8 cellular contexts compared by ENCODE assay signal in genomic region chr11:17598700-17599459, GRCh38. TPM values are rescaled to one million over a fixed set of nuclear protein-coding genes. Genes with fewer than 3 reads are reported as not detected.
DNase-seq lines count a peak whose midpoint lies in the region; ATAC-seq and TF ChIP-seq lines count a peak whose summit lies in the region.

No MANE protein-coding gene starts in this region.

- H3K4me1 ChIP-seq in DOHH2 (ENCODE audit: control insufficient read depth, low read length) (no peaks in the 10 kb centered on the region), SJCRH30 (peaks cover 41% of the 10 kb centered on the region), trophoblast cell (ENCODE audit: control insufficient read depth in 1 of 2, insufficient read depth in 2 of 2, low read length in 2 of 2) (no peaks in the 10 kb centered on the region)

- H3K36me3 Mint-ChIP-seq in glutamatergic neuron (ENCODE audit: unreplicated experiment), result no peaks in the 10 kb centered on the region
- H3K36me3 Mint-ChIP-seq in type B pancreatic cell, result no peaks in the 10 kb centered on the region

- H3K4me3 Mint-ChIP-seq in glutamatergic neuron (ENCODE audit: unreplicated experiment), result no peak overlapping the region
- H3K4me3 Mint-ChIP-seq in type B pancreatic cell, result no peak overlapping the region

- H3K4me3 ChIP-seq in DOHH2 (ENCODE audit: low read length) (no peak overlapping the region), SJCRH30 (no peak overlapping the region), trophoblast cell (ENCODE audit: low read depth, low read length) (no peak overlapping the region)
- no peak overlapping the region for H3K4me3 ChIP-seq in Jurkat, Clone E6-1 (ENCODE audit: low read length)

- no peak overlapping the region for H2BK120ac ChIP-seq in trophoblast cell (ENCODE audit: insufficient read depth, low read length, poor library complexity)

- H2AK5ac ChIP-seq in trophoblast cell (ENCODE audit: low read length), result no peak overlapping the region

- peak; percentile 87 for ATAC-seq in GM21576 (IDR thresholded peaks at IDR 0.05; ENCODE audit: unreplicated experiment)

- H3K27ac ChIP-seq in DOHH2 (ENCODE audit: low read depth, low read length) (no peak overlapping the region), SJCRH30 (peak overlapping the region; percentile 7), trophoblast cell (ENCODE audit: low read depth, low read length) (no peak overlapping the region)

- H3K79me2 ChIP-seq in DOHH2 (ENCODE audit: control insufficient read depth, low read length), result no peaks in the 10 kb centered on the region
- H3K79me2 ChIP-seq in trophoblast cell (ENCODE audit: control insufficient read depth, insufficient read depth, low read length, poor library complexity), result no peaks in the 10 kb centered on the region

- no peak overlapping the region for H3K18ac ChIP-seq in trophoblast cell (ENCODE audit: low read length)

- H4K20me1 ChIP-seq in DOHH2 (ENCODE audit: control insufficient read depth, insufficient read depth, low read depth, low read length), result no peaks in the 10 kb centered on the region

- H3K79me1 ChIP-seq in trophoblast cell (ENCODE audit: low read length), result no peaks in the 10 kb centered on the region

- H2BK5ac ChIP-seq in trophoblast cell (ENCODE audit: low read depth, low read length, poor library complexity), result no peak overlapping the region

- no peak overlapping the region for H3K23ac ChIP-seq in trophoblast cell (ENCODE audit: low read length)

- H3K4me1 Mint-ChIP-seq in glutamatergic neuron (ENCODE audit: low read depth, unreplicated experiment) (no peaks in the 10 kb centered on the region), type B pancreatic cell (ENCODE audit: unreplicated experiment) (peaks cover 5% of the 10 kb centered on the region)

- no peak overlapping the region for H3K9ac ChIP-seq in trophoblast cell (ENCODE audit: low read length)

- H3K9me2 ChIP-seq in DOHH2 (replicated peaks; ENCODE audit: control insufficient read depth, low read length), result no peaks in the 10 kb centered on the region

- H2AFZ ChIP-seq in trophoblast cell (ENCODE audit: insufficient read depth, low read length, poor library complexity), result no peak overlapping the region

- H3K36me3 ChIP-seq in DOHH2 (ENCODE audit: control insufficient read depth, low read length), result no peaks in the 10 kb centered on the region
- H3K36me3 ChIP-seq in SJCRH30, result no peaks in the 10 kb centered on the region
- H3K36me3 ChIP-seq in trophoblast cell (ENCODE audit: control insufficient read depth in 1 of 2, insufficient read depth in 2 of 2, low read length in 2 of 2), result no peaks in the 10 kb centered on the region

- TF ChIP-seq CTCF in DOHH2 (IDR thresholded peaks at IDR 0.05; ENCODE audit: low read depth, low read length, poor library complexity, severe bottlenecking) (peak; percentile 91), glutamatergic neuron (IDR thresholded peaks at IDR 0.05; ENCODE audit: partially characterized antibody, unreplicated experiment) (peak; percentile 98), type B pancreatic cell (conservative IDR thresholded peaks at IDR 0.05) (peak; percentile 93)

- H3K27me3 ChIP-seq in DOHH2 (ENCODE audit: control insufficient read depth, low read length), result no peaks in the 10 kb centered on the region
- H3K27me3 ChIP-seq in SJCRH30, result no peaks in the 10 kb centered on the region
- H3K27me3 ChIP-seq in trophoblast cell (ENCODE audit: insufficient read depth, low read length), result no peaks in the 10 kb centered on the region

- no peaks in the 10 kb centered on the region for H3F3A ChIP-seq in DOHH2 (ENCODE audit: control insufficient read depth, insufficient read depth)

- H3K4me2 ChIP-seq in DOHH2 (ENCODE audit: low read length) (no peak overlapping the region), trophoblast cell (ENCODE audit: low read length) (no peak overlapping the region)

- H3K9me3 ChIP-seq in DOHH2 (ENCODE audit: control insufficient read depth, insufficient read depth, low read length) (no peaks in the 10 kb centered on the region), SJCRH30 (replicated peaks) (no peaks in the 10 kb centered on the region), trophoblast cell (ENCODE audit: insufficient read depth, low read depth, low read length) (peaks cover 14% of the 10 kb centered on the region)

- H4K8ac ChIP-seq in trophoblast cell (ENCODE audit: low read depth, low read length), result no peak overlapping the region

- WGBS in trophoblast cell (ENCODE audit: extremely low coverage, insufficient coverage, insufficient read length), result no CpG with 5 or more reads among the region's 17 CpGs

- H2BK12ac ChIP-seq in trophoblast cell (ENCODE audit: low read length), result no peak overlapping the region

- H4K91ac ChIP-seq in trophoblast cell (ENCODE audit: low read depth, low read length), result no peak overlapping the region

- H3K4ac ChIP-seq in trophoblast cell (ENCODE audit: low read depth, low read length), result no peak overlapping the region

- H3K27ac Mint-ChIP-seq in glutamatergic neuron (ENCODE audit: unreplicated experiment) (no peak overlapping the region), type B pancreatic cell (no peak overlapping the region)

- DNase-seq in Jurkat, Clone E6-1 (ENCODE audit: low read depth, low spot score), result peak; percentile 53
- peak; percentile 91 to 96 for DNase-seq in SJCRH30
- peak; percentile 68 for DNase-seq in activated naive CD4-positive, alpha-beta T cell treated with Interleukin-2 at 50 U/mL for 16 hours
- peak; percentile 94 for DNase-seq in glutamatergic neuron
- peak; percentile 61 to 86 for DNase-seq in trophoblast cell
- DNase-seq in type B pancreatic cell (ENCODE audit: extremely low spot score, unreplicated experiment), result peak; percentile 82

- no peak overlapping the region for H3K14ac ChIP-seq in trophoblast cell (ENCODE audit: low read length)

- H4K12ac ChIP-seq in trophoblast cell (ENCODE audit: low read depth, low read length), result no peak overlapping the region

- H3K27me3 Mint-ChIP-seq in glutamatergic neuron (ENCODE audit: unreplicated experiment) (peaks cover 3% of the 10 kb centered on the region), type B pancreatic cell (peaks cover 27% of the 10 kb centered on the region)

- H3K9me3 Mint-ChIP-seq in glutamatergic neuron (ENCODE audit: unreplicated experiment), result peaks cover 1% of the 10 kb centered on the region
- H3K9me3 Mint-ChIP-seq in type B pancreatic cell, result peaks cover 4% of the 10 kb centered on the region

RNA-seq across cellular contexts. Expression of gene OTOG, which starts 51.8 kb away (rescaled TPM):
- polyA plus RNA-seq in Jurkat, Clone E6-1 (2012; ENCODE audit: insufficient read depth, insufficient read length), result not detected
- total RNA-seq in SJCRH30 (2014; rRNA removed; shearing (Covaris generic)), result 3.3 and 5.9 TPM in 2 replicates
- not detected for total RNA-seq in glutamatergic neuron (ENCODE audit: unreplicated experiment)
- 0.05 and 0.06 TPM in 2 replicates for polyA plus RNA-seq in trophoblast cell (2013)
- total RNA-seq in type B pancreatic cell (ENCODE audit: low replicate concordance), result 0.21 and 1.5 TPM in 2 replicates

RNA-seq across cellular contexts. Expression of gene USH1C, which starts 54.7 kb away (rescaled TPM):
- not detected for polyA plus RNA-seq in Jurkat, Clone E6-1 (2012; ENCODE audit: insufficient read depth, insufficient read length)
- 0.35 and 0.47 TPM in 2 replicates for total RNA-seq in SJCRH30 (2014; rRNA removed; shearing (Covaris generic))
- not detected for total RNA-seq in glutamatergic neuron (ENCODE audit: unreplicated experiment)
- polyA plus RNA-seq in trophoblast cell (2013), result 0.61 and 1.4 TPM in 2 replicates
- 21.8 and 30.0 TPM in 2 replicates for total RNA-seq in type B pancreatic cell (ENCODE audit: low replicate concordance)

Comparison
In these comparisons a context has a peak if more than half of its experiments do, and no peak if none do; other contexts are left out.
1. RNA of gene USH1C, which starts 54.7 kb away (total RNA-seq): 21.8 to 30.0 TPM in type B pancreatic cell; 0.35 to 0.47 TPM in SJCRH30 and not detected in glutamatergic neuron (single experiment); every median in the first group is over 10 times any median in the second.
2. Peak in every context shown above with its lines, with median percentiles within 50 percentile points of each other: CTCF ChIP-seq and DNase-seq.